Comparison of ENCODE assay signal across 8 cellular contexts in genomic region chr5:97183100-97183929, GRCh38. TPM values are rescaled to one million over a fixed set of nuclear protein-coding genes. Genes with fewer than 3 reads are reported as not detected.
DNase-seq lines count a peak whose midpoint lies in the region; ATAC-seq and TF ChIP-seq lines count a peak whose summit lies in the region.

Gene RIOK2, minus strand, starts transcription at chr5:97183247. Its CDS starts 56 bp downstream, at chr5:97183191.

- peak within 1 kb of the TSS; percentile 91 for H3K27ac ChIP-seq in epithelial cell of prostate

- H3K4me3 Mint-ChIP-seq in IgD-negative memory B cell: peak within 1 kb of the TSS; percentile 91 to 99 (median 98)

- intact Hi-C loops in mucosa of descending colon (cut with DNase I, micrococcal nuclease): no loop called here

- H3K36me3 ChIP-seq in mucosa of descending colon (ENCODE audit: low read depth): no peaks in the 10 kb centered on the region

- no peaks in the 10 kb centered on the region for H3K9me3 ChIP-seq in mucosa of descending colon

- peaks cover 22 to 31% (median 27%) of the 10 kb centered on the region in 3 donors for H3K4me1 Mint-ChIP-seq in IgD-negative memory B cell

- peak within 1 kb of the TSS; percentile 96 to 100 (median 99) for H3K27ac Mint-ChIP-seq in IgD-negative memory B cell

- ATAC-seq in GM21529 (IDR thresholded peaks at IDR 0.05; ENCODE audit: unreplicated experiment) (peak; percentile 92), mucosa of descending colon (peak; percentile 97)

- peaks cover 0 to 5% (median 0%) of the 10 kb centered on the region in 3 donors for H3K9me3 Mint-ChIP-seq in IgD-negative memory B cell

- DNase-seq in DMS 273 treated with DMSO at 0.1 percent for 48 hours (lab: John Stamatoyannopoulos, UW): peak; percentile 95
- peak; percentile 87 for DNase-seq in OCI-M2 (lab: John Stamatoyannopoulos, UW; ENCODE audit: unreplicated experiment)
- peak; percentile 89 for DNase-seq in activated T-cell treated with anti-CD3 and anti-CD28 coated beads for 4 hours
- DNase-seq in epithelial cell of prostate (ENCODE audit: low read depth, low spot score): peak; percentile 69
- DNase-seq in mucosa of descending colon: peak; percentile 94 to 97 (median 97)
- DNase-seq in stimulated activated CD8-positive, alpha-beta memory T cell treated with anti-CD3 and anti-CD28 coated beads, Interleukin-4, amount 100 ng/mL, for 24 hours (ENCODE audit: low read depth): peak; percentile 90

- peak within 1 kb of the TSS; percentile 73 for H3K4me3 ChIP-seq in mucosa of descending colon

- peaks cover 3% of the 10 kb centered on the region for H3K36me3 Mint-ChIP-seq in IgD-negative memory B cell

- peaks cover 2% of the 10 kb centered on the region for H3K27me3 Mint-ChIP-seq in IgD-negative memory B cell

- no peak for TF ChIP-seq CTCF in mucosa of descending colon (IDR thresholded peaks at IDR 0.05)

- H3K4me1 ChIP-seq in mucosa of descending colon (ENCODE audit: low read depth): no peaks in the 10 kb centered on the region

RNA-seq across cellular contexts. Expression of gene RIOK2, which starts in this region (rescaled TPM):
- 19.3 TPM for polyA plus RNA-seq in IgD-negative memory B cell
- total RNA-seq in mucosa of descending colon: 10 to 100 TPM; 18.0 to 26.8 (median 21.3) TPM

Comparison
In these comparisons a context has a peak if more than half of its experiments do, and no peak if none do; other contexts are left out.
1. Peak in every context shown above with its lines: DNase-seq, ATAC-seq, H3K4me3 ChIP-seq and H3K27ac ChIP-seq.